In the genomic region with DNA sequence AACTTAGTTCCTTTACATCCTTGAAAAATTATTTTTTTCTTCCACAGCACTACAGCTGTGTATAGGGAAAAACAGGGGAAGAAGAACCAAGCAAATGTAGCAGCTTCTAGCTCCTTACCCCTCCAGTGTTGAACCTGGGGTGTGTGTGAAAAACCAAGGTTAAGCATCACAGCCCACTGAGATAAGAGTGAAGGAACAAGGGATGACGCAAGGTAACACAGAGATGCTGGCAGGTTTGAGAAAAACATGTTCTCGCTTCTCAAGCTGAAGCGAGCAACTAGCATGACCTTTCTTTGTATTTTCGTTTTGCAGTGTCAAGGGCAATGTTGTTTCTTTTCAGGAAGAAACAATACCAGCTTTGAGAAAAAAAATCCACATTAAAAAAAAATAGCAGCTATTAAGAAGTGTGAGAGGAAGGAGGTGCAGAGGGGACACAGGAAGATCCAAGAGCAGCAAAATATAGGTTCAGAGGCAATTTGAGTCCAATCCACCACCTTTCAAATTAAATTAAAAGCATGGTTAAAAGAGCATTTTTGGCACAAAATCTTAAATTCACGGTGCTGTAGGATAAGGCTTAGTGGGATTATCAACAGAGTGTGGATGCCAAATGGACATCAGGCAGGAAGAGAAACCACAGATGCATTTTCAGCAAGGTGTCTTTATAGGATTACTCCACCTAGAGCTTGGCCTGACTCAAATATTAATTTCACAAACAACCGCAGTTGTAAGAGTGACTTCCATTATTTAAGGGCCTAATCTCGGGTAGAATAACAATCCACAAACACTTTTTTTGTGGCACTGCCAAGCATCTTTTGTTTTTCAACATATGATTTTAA, we compare ENCODE assay signal across 26 cellular contexts.
DNase-seq lines count a peak whose midpoint lies in the region; ATAC-seq and TF ChIP-seq lines count a peak whose summit lies in the region.
"Had no signal": no experiment of that assay in that cellular context is flagged by ENCODE, and none has a peak within 500 bp of the region (broad histone marks: within the 10 kb centered on the region; RNA-seq: fewer than 3 reads in every experiment).

No MANE protein-coding gene starts in this region.

- DNase-seq in GM23338 (ENCODE audit: low spot score) (no peak), amniotic epithelial cell (ENCODE audit: low read depth) (peak; percentile 3), iris pigment epithelial cell (ENCODE audit: low read depth) (peak; percentile 35), spleen (no peak), glutamatergic neuron (no peak), CD1c-positive myeloid dendritic cell (ENCODE audit: extremely low spot score) (no peak)
- no peak for DNase-seq in activated CD8-positive, alpha-beta T cell treated with anti-CD3 and anti-CD28 coated beads for 36 hours
- DNase-seq: activated CD4-positive, alpha-beta T cell treated with anti-CD3 and anti-CD28 coated beads for 4 hours; aorta; GOT3; heart right ventricle; Kasumi-1; MV-4-11; NCI-H510A treated with DMSO at 0.1 percent for 48 hours; pancreas; right cardiac atrium; stimulated activated CD4-positive, alpha-beta T cell treated with anti-CD3 and anti-CD28 coated beads, Interleukin-4, amount 100 ng/mL, for 4 hours; stimulated activated naive CD8-positive, alpha-beta T cell treated with anti-CD3 and anti-CD28 coated beads, Interleukin-15, Interleukin-2, amounts not matched to agents 100 U/mL and 50 U/mL, for 24 hours; thyroid gland had no signal

- no peak overlapping the region for H3K27ac ChIP-seq in GM23338 (ENCODE audit: low read depth)
- peak overlapping the region in 6 of 8 donors; percentile 51 to 73 (median 68) for H3K27ac ChIP-seq in spleen
- H3K27ac ChIP-seq: epithelial cell of prostate, pancreas, thyroid gland had no signal

- peaks cover 13% of the 10 kb centered on the region for H3K4me1 Mint-ChIP-seq in GM23338
- H3K4me1 Mint-ChIP-seq in activated CD8-positive, alpha-beta T cell treated with anti-CD3 and anti-CD28 coated beads for 36 hours (ENCODE audit: low read depth) = no peaks in the 10 kb centered on the region
- H3K4me1 Mint-ChIP-seq in glutamatergic neuron (ENCODE audit: low read depth, unreplicated experiment) = peaks cover 4% of the 10 kb centered on the region
- H3K4me1 Mint-ChIP-seq: activated naive CD4-positive, alpha-beta T cell treated with anti-CD3 and anti-CD28 coated beads, Interleukin-2, amount 50 U/mL, for 24 hours had no signal

- no peaks in the 10 kb centered on the region for H3K9me2 ChIP-seq in GM23338 (ENCODE audit: insufficient read depth)

- H3K27ac Mint-ChIP-seq in GM23338 (no peak overlapping the region), glutamatergic neuron (ENCODE audit: unreplicated experiment) (no peak overlapping the region)
- H3K27ac Mint-ChIP-seq in activated CD8-positive, alpha-beta T cell treated with anti-CD3 and anti-CD28 coated beads for 36 hours = no peak overlapping the region
- H3K27ac Mint-ChIP-seq: activated naive CD4-positive, alpha-beta T cell treated with anti-CD3 and anti-CD28 coated beads, Interleukin-2, amount 50 U/mL, for 24 hours; activated T-helper 1 cell treated with anti-CD3 and anti-CD28 coated beads, Interleukin-12 subunit alpha, Interleukin-12 subunit beta, Interleukin-2, Interleukin-4 antibody, amounts not matched to agents 30 ng/mL and 10 ng/mL and 1 ng/mL, durations not matched to agents 14 hours and 24 hours and 36 hours; T-cell had no signal

- CTCF ChIA-PET in activated CD8-positive, alpha-beta T cell treated with anti-CD3 and anti-CD28 coated beads for 36 hours (lab: Charles Lee) = interaction anchor here (1.0 kb wide), 1 partner anchor 14 kb away, joined by 3 read pairs; no protein-coding TSS in a partner anchor

- no peaks in the 10 kb centered on the region for H3K27me3 ChIP-seq in GM23338 (ENCODE audit: insufficient read depth)
- H3K27me3 ChIP-seq in spleen (replicated peaks in 1 of 7) = no peaks in the 10 kb centered on the region
- H3K27me3 ChIP-seq: heart right ventricle, pancreas, thyroid gland had no signal

- no peaks in the 10 kb centered on the region for H3F3A ChIP-seq in GM23338 (replicated peaks; ENCODE audit: low read depth)

- intact Hi-C loops in spleen (cut with DNase I; ENCODE audit: low total_unique reads) = no loop called here
- intact Hi-C loops in activated CD8-positive, alpha-beta T cell treated with anti-CD3 and anti-CD28 coated beads for 36 hours (cut with micrococcal nuclease) = no loop called here

- no peaks in the 10 kb centered on the region for H3K79me2 ChIP-seq in GM23338 (replicated peaks; ENCODE audit: insufficient read depth)

- no peaks in the 10 kb centered on the region for H4K20me1 ChIP-seq in GM23338 (replicated peaks; ENCODE audit: insufficient read depth)

- no peak for TF ChIP-seq POLR2A in spleen (IDR thresholded peaks at IDR 0.05)

- H3K9me3 ChIP-seq in spleen = no peaks in the 10 kb centered on the region
- H3K9me3 ChIP-seq: pancreas, thyroid gland had no signal

- no peaks in the 10 kb centered on the region; the same call in 2 of the 3 replicates for H3K9me3 Mint-ChIP-seq in GM23338
- no peaks in the 10 kb centered on the region for H3K9me3 Mint-ChIP-seq in activated CD8-positive, alpha-beta T cell treated with anti-CD3 and anti-CD28 coated beads for 36 hours
- H3K9me3 Mint-ChIP-seq in glutamatergic neuron (ENCODE audit: unreplicated experiment) = no peaks in the 10 kb centered on the region
- H3K9me3 Mint-ChIP-seq: activated naive CD4-positive, alpha-beta T cell treated with anti-CD3 and anti-CD28 coated beads, Interleukin-2, amount 50 U/mL, for 24 hours; activated T-helper 1 cell treated with anti-CD3 and anti-CD28 coated beads, Interleukin-12 subunit alpha, Interleukin-12 subunit beta, Interleukin-2, Interleukin-4 antibody, amounts not matched to agents 30 ng/mL and 10 ng/mL and 1 ng/mL, durations not matched to agents 14 hours and 24 hours and 36 hours; T-cell had no signal

- peaks cover 10% of the 10 kb centered on the region for H3K4me1 ChIP-seq in GM23338 (ENCODE audit: insufficient read depth)
- peaks cover 0 to 32% (median 9%) of the 10 kb centered on the region in 6 donors for H3K4me1 ChIP-seq in spleen
- H3K4me1 ChIP-seq: pancreas, thyroid gland had no signal

- H3K4me3 Mint-ChIP-seq in GM23338 (no peak overlapping the region), glutamatergic neuron (ENCODE audit: unreplicated experiment) (no peak overlapping the region)
- H3K4me3 Mint-ChIP-seq in activated CD8-positive, alpha-beta T cell treated with anti-CD3 and anti-CD28 coated beads for 36 hours = no peak overlapping the region
- H3K4me3 Mint-ChIP-seq: activated naive CD4-positive, alpha-beta T cell treated with anti-CD3 and anti-CD28 coated beads, Interleukin-2, amount 50 U/mL, for 24 hours; activated T-helper 1 cell treated with anti-CD3 and anti-CD28 coated beads, Interleukin-12 subunit alpha, Interleukin-12 subunit beta, Interleukin-2, Interleukin-4 antibody, amounts not matched to agents 30 ng/mL and 10 ng/mL and 1 ng/mL, durations not matched to agents 14 hours and 24 hours and 36 hours; CD14-positive monocyte; T-cell had no signal

- no peak overlapping the region for H3K4me2 ChIP-seq in GM23338

- H3K36me3 Mint-ChIP-seq in GM23338 (ENCODE audit: low read depth) (no peaks in the 10 kb centered on the region), glutamatergic neuron (ENCODE audit: unreplicated experiment) (no peaks in the 10 kb centered on the region)
- no peaks in the 10 kb centered on the region for H3K36me3 Mint-ChIP-seq in activated CD8-positive, alpha-beta T cell treated with anti-CD3 and anti-CD28 coated beads for 36 hours (ENCODE audit: low read depth)
- H3K36me3 Mint-ChIP-seq: activated naive CD4-positive, alpha-beta T cell treated with anti-CD3 and anti-CD28 coated beads, Interleukin-2, amount 50 U/mL, for 24 hours; T-cell had no signal

- H3K4me3 ChIP-seq in GM23338 (no peak overlapping the region), spleen (no peak overlapping the region)
- H3K4me3 ChIP-seq: heart right ventricle, pancreas, thyroid gland had no signal

- no peak for ATAC-seq in GM23338
- no peak for ATAC-seq in activated CD8-positive, alpha-beta T cell treated with anti-CD3 and anti-CD28 coated beads for 36 hours
- no peak for ATAC-seq in GM19351 (IDR thresholded peaks at IDR 0.05; ENCODE audit: unreplicated experiment)
- ATAC-seq: heart right ventricle; left lobe of liver; pancreas; stimulated activated naive CD8-positive, alpha-beta T cell treated with anti-CD3 and anti-CD28 coated beads, Interleukin-15, Interleukin-2, amounts not matched to agents 100 U/mL and 50 U/mL, for 24 hours had no signal

- no peak for TF ChIP-seq CTCF in GM23338 (conservative IDR thresholded peaks at IDR 0.05; ENCODE audit: low read depth in 2 of 2)
- TF ChIP-seq CTCF in spleen (IDR thresholded peaks at IDR 0.05 in 8 of 11, conservative IDR thresholded peaks at IDR 0.05 in 3 of 11) = no peak
- TF ChIP-seq CTCF in activated CD8-positive, alpha-beta T cell treated with anti-CD3 and anti-CD28 coated beads for 36 hours (IDR thresholded peaks at IDR 0.05) = no peak
- no peak for TF ChIP-seq CTCF in glutamatergic neuron (IDR thresholded peaks at IDR 0.05; ENCODE audit: partially characterized antibody, unreplicated experiment)

- H3K36me3 ChIP-seq in GM23338 (ENCODE audit: insufficient read depth) = no peaks in the 10 kb centered on the region
- H3K36me3 ChIP-seq in spleen = no peaks in the 10 kb centered on the region
- H3K36me3 ChIP-seq: heart right ventricle, pancreas, thyroid gland had no signal

- H3K27me3 Mint-ChIP-seq in GM23338 (ENCODE audit: insufficient read depth, low read depth, poor library complexity) (no peaks in the 10 kb centered on the region), glutamatergic neuron (ENCODE audit: unreplicated experiment) (no peaks in the 10 kb centered on the region)
- H3K27me3 Mint-ChIP-seq in activated CD8-positive, alpha-beta T cell treated with anti-CD3 and anti-CD28 coated beads for 36 hours = no peaks in the 10 kb centered on the region
- H3K27me3 Mint-ChIP-seq: activated naive CD4-positive, alpha-beta T cell treated with anti-CD3 and anti-CD28 coated beads, Interleukin-2, amount 50 U/mL, for 24 hours; T-cell had no signal

- H2AFZ ChIP-seq in GM23338 = peak overlapping the region; percentile 72

- POLR2A ChIA-PET in activated CD8-positive, alpha-beta T cell treated with anti-CD3 and anti-CD28 coated beads for 36 hours (lab: Charles Lee) = no interaction called here

- WGBS in spleen, 5 donors = 46 to 64% (median 60%) methylated on average over 7 of the region's 7 CpGs

TF ChIP-seq in GM23338, 12 proteins besides CTCF, POLR2A, EP300 and RAD21 (continues in another document):
- TF ChIP-seq STAT1 (IDR thresholded peaks at IDR 0.05; ENCODE audit: unreplicated experiment) (no peak), EZH2 (IDR thresholded peaks at IDR 0.05; ENCODE audit: low read depth, unreplicated experiment) (no peak)

Comparison
In these comparisons a context has a peak if more than half of its experiments do, and no peak if none do; other contexts are left out.
1. DNase-seq: peak in amniotic epithelial cell (single experiment) and iris pigment epithelial cell (single experiment); none in GM23338 (single experiment), spleen (single experiment), activated CD8-positive, alpha-beta T cell treated with anti-CD3 and anti-CD28 coated beads for 36 hours (single experiment), glutamatergic neuron (single experiment) and CD1c-positive myeloid dendritic cell (single experiment).